8 cellular contexts compared by ENCODE assay signal in the genomic region with DNA sequence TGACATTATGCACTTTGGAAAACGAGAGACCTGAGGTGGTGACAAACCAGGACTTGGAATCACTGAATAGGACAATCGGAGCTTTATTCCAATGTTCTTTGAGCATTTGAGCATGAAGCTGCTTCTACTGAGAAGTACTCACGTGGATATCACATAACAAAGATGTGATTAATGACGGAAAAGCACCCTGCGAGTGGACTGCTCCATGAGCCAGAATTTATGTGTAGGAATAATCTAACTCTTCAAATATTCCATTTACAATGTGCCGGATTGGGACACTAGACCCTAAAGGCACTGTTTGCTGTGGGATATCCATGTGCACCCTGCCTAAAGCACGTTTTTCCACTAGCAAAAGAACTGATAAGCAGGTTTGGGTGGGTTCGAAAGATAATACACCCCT. TPM values are rescaled to one million over a fixed set of nuclear protein-coding genes. Genes with fewer than 3 reads are reported as not detected.
DNase-seq lines count a peak whose midpoint lies in the region; FAIRE-seq and TF ChIP-seq lines count a peak whose summit lies in the region.

No MANE protein-coding gene starts in this region.

- no peak for FAIRE-seq in HTR-8/SVneo (lab: Jason Lieb, UNC)

- no peak overlapping the region for H3K4me3 ChIP-seq in suprapubic skin

- peaks cover 33% of the 10 kb centered on the region for H3K4me1 Mint-ChIP-seq in activated CD4-positive, alpha-beta T cell treated with anti-CD3 and anti-CD28 coated beads, Interleukin-2, amount 10 ng/mL, durations not matched to agents 7 days and 5 days
- peaks cover 44% of the 10 kb centered on the region for H3K4me1 Mint-ChIP-seq in activated T-helper 1 cell treated with anti-CD3 and anti-CD28 coated beads, Interleukin-12 subunit alpha, Interleukin-12 subunit beta, Interleukin-2, Interleukin-4 antibody, amounts not matched to agents 30 ng/mL and 10 ng/mL and 1 ng/mL, durations not matched to agents 14 hours and 24 hours and 36 hours (ENCODE audit: low read depth)

- peaks cover 46% of the 10 kb centered on the region for H3K4me1 ChIP-seq in suprapubic skin

- TF ChIP-seq EP300 in suprapubic skin (IDR thresholded peaks at IDR 0.05): no peak

- peaks cover 3% of the 10 kb centered on the region for H3K27me3 Mint-ChIP-seq in activated CD4-positive, alpha-beta T cell treated with anti-CD3 and anti-CD28 coated beads, Interleukin-2, amount 10 ng/mL, durations not matched to agents 7 days and 5 days
- no peaks in the 10 kb centered on the region for H3K27me3 Mint-ChIP-seq in activated T-helper 1 cell treated with anti-CD3 and anti-CD28 coated beads, Interleukin-12 subunit alpha, Interleukin-12 subunit beta, Interleukin-2, Interleukin-4 antibody, amounts not matched to agents 30 ng/mL and 10 ng/mL and 1 ng/mL, durations not matched to agents 14 hours and 24 hours and 36 hours (ENCODE audit: insufficient read depth)

- no peak for DNase-seq in activated CD4-positive, alpha-beta T cell treated with anti-CD3 and anti-CD28 coated beads, Interleukin-2, amount 10 ng/mL, durations not matched to agents 7 days and 5 days
- no peak for DNase-seq in activated CD4-positive, alpha-beta T cell treated with anti-CD3 and anti-CD28 coated beads for 48 hours
- no peak for DNase-seq in activated T-helper 1 cell treated with anti-CD3 and anti-CD28 coated beads, Interleukin-12 subunit alpha, Interleukin-12 subunit beta, Interleukin-2, Interleukin-4 antibody, amounts not matched to agents 30 ng/mL and 10 ng/mL and 1 ng/mL, durations not matched to agents 14 hours and 24 hours and 36 hours (ENCODE audit: low spot score)
- DNase-seq in kidney glomerular epithelial cell (lab: John Stamatoyannopoulos, UW): peak; percentile 48
- DNase-seq in suprapubic skin (ENCODE audit: low spot score in 2 of 2): no peak
- no peak for DNase-seq in GM10248 (ENCODE audit: extremely low spot score)
- DNase-seq in HTR-8/SVneo (ENCODE audit: insufficient read length, low spot score): no peak
- DNase-seq in COR-L47 (lab: John Stamatoyannopoulos, UW): no peak

- peak overlapping the region; percentile 76 for H3K4me3 Mint-ChIP-seq in activated CD4-positive, alpha-beta T cell treated with anti-CD3 and anti-CD28 coated beads, Interleukin-2, amount 10 ng/mL, durations not matched to agents 7 days and 5 days
- peak overlapping the region; percentile 56 for H3K4me3 Mint-ChIP-seq in activated T-helper 1 cell treated with anti-CD3 and anti-CD28 coated beads, Interleukin-12 subunit alpha, Interleukin-12 subunit beta, Interleukin-2, Interleukin-4 antibody, amounts not matched to agents 30 ng/mL and 10 ng/mL and 1 ng/mL, durations not matched to agents 14 hours and 24 hours and 36 hours

- no peaks in the 10 kb centered on the region for H3K36me3 ChIP-seq in suprapubic skin

- no peaks in the 10 kb centered on the region for H3K9me3 ChIP-seq in suprapubic skin

- peak overlapping the region; percentile 99 for H3K27ac ChIP-seq in suprapubic skin

- TF ChIP-seq CTCF in suprapubic skin (IDR thresholded peaks at IDR 0.05) (no peak), GM10248 (IDR thresholded peaks at IDR 0.05; ENCODE audit: control extremely low read depth, extremely low read depth, low read depth, missing control alignments) (no peak)

- TF ChIP-seq POLR2A in suprapubic skin (IDR thresholded peaks at IDR 0.05): no peak

- H3K36me3 Mint-ChIP-seq in activated CD4-positive, alpha-beta T cell treated with anti-CD3 and anti-CD28 coated beads, Interleukin-2, amount 10 ng/mL, durations not matched to agents 7 days and 5 days (ENCODE audit: low read depth): peaks cover 6% of the 10 kb centered on the region
- H3K36me3 Mint-ChIP-seq in activated T-helper 1 cell treated with anti-CD3 and anti-CD28 coated beads, Interleukin-12 subunit alpha, Interleukin-12 subunit beta, Interleukin-2, Interleukin-4 antibody, amounts not matched to agents 30 ng/mL and 10 ng/mL and 1 ng/mL, durations not matched to agents 14 hours and 24 hours and 36 hours (ENCODE audit: low read depth): peaks cover 6% of the 10 kb centered on the region

- peak overlapping the region; percentile 93 for H3K27ac Mint-ChIP-seq in activated CD4-positive, alpha-beta T cell treated with anti-CD3 and anti-CD28 coated beads, Interleukin-2, amount 10 ng/mL, durations not matched to agents 7 days and 5 days
- peak overlapping the region; percentile 40 for H3K27ac Mint-ChIP-seq in activated T-helper 1 cell treated with anti-CD3 and anti-CD28 coated beads, Interleukin-12 subunit alpha, Interleukin-12 subunit beta, Interleukin-2, Interleukin-4 antibody, amounts not matched to agents 30 ng/mL and 10 ng/mL and 1 ng/mL, durations not matched to agents 14 hours and 24 hours and 36 hours

- peaks cover 3% of the 10 kb centered on the region for H3K9me3 Mint-ChIP-seq in activated CD4-positive, alpha-beta T cell treated with anti-CD3 and anti-CD28 coated beads, Interleukin-2, amount 10 ng/mL, durations not matched to agents 7 days and 5 days
- no peaks in the 10 kb centered on the region for H3K9me3 Mint-ChIP-seq in activated T-helper 1 cell treated with anti-CD3 and anti-CD28 coated beads, Interleukin-12 subunit alpha, Interleukin-12 subunit beta, Interleukin-2, Interleukin-4 antibody, amounts not matched to agents 30 ng/mL and 10 ng/mL and 1 ng/mL, durations not matched to agents 14 hours and 24 hours and 36 hours

- WGBS in suprapubic skin: 37% methylated on average over 8 of the region's 8 CpGs

- intact Hi-C loops in activated T-helper 1 cell treated with anti-CD3 and anti-CD28 coated beads, Interleukin-12 subunit alpha, Interleukin-12 subunit beta, Interleukin-2, Interleukin-4 antibody, amounts not matched to agents 30 ng/mL and 10 ng/mL and 1 ng/mL, durations not matched to agents 14 hours and 24 hours and 36 hours (cut with micrococcal nuclease): loop anchor here (1.0 to 5.0 kb wide), 4 partner anchors 94 to 206 kb away; a partner anchor contains a TSS

- POLR2A ChIA-PET in activated CD4-positive, alpha-beta T cell treated with anti-CD3 and anti-CD28 coated beads, Interleukin-2, amount 10 ng/mL, durations not matched to agents 7 days and 5 days (lab: Charles Lee): interaction anchor here (0.6 kb wide), 1 partner anchor 14 kb away, joined by 3 read pairs; no protein-coding TSS in a partner anchor
- POLR2A ChIA-PET in GM10248 (lab: Yijun Ruan, JAX): interaction anchor here (1.5 kb wide), 1 partner anchor 15 kb away, joined by 3 read pairs; no protein-coding TSS in a partner anchor

- CTCF ChIA-PET in activated CD4-positive, alpha-beta T cell treated with anti-CD3 and anti-CD28 coated beads, Interleukin-2, amount 10 ng/mL, durations not matched to agents 7 days and 5 days (lab: Charles Lee): interaction anchor here (1.0 to 2.7 kb wide), 12 partner anchors 11 to 214 kb away, joined by 3 to 10 read pairs (median 4); a partner anchor contains a TSS
- CTCF ChIA-PET in GM10248 (lab: Yijun Ruan, JAX): interaction anchor here (0.8 to 2.8 kb wide), 32 partner anchors 9 to 227 kb away, joined by 3 to 40 read pairs (median 4); no protein-coding TSS in a partner anchor

- no peaks in the 10 kb centered on the region for H3K27me3 ChIP-seq in suprapubic skin

RNA-seq across cellular contexts. Expression of a gene that starts 0.9 kb away (rescaled TPM):
- 10 to 100 TPM; 33.6 to 35.9 TPM for total RNA-seq in activated CD4-positive, alpha-beta T cell treated with anti-CD3 and anti-CD28 coated beads, Interleukin-2, amount 10 ng/mL, durations not matched to agents 7 days and 5 days
- total RNA-seq in activated T-helper 1 cell treated with anti-CD3 and anti-CD28 coated beads, Interleukin-12 subunit alpha, Interleukin-12 subunit beta, Interleukin-2, Interleukin-4 antibody, amounts not matched to agents 30 ng/mL and 10 ng/mL and 1 ng/mL, durations not matched to agents 14 hours and 24 hours and 36 hours: 49.3 and 52.0 TPM in 2 replicates
- 10 to 100 TPM; 20.3 to 33.2 (median 24.8) TPM for total RNA-seq in suprapubic skin

RNA-seq across cellular contexts. Expression of a gene that starts 48.1 kb away (rescaled TPM):
- total RNA-seq in activated CD4-positive, alpha-beta T cell treated with anti-CD3 and anti-CD28 coated beads, Interleukin-2, amount 10 ng/mL, durations not matched to agents 7 days and 5 days: 10 to 100 TPM; 18.2 to 21.2 TPM
- total RNA-seq in activated T-helper 1 cell treated with anti-CD3 and anti-CD28 coated beads, Interleukin-12 subunit alpha, Interleukin-12 subunit beta, Interleukin-2, Interleukin-4 antibody, amounts not matched to agents 30 ng/mL and 10 ng/mL and 1 ng/mL, durations not matched to agents 14 hours and 24 hours and 36 hours: 16.7 and 17.9 TPM in 2 replicates
- total RNA-seq in suprapubic skin: 10 to 100 TPM; 31.0 to 45.6 (median 41.2) TPM
